Comparison of ENCODE assay signal across 12 cellular contexts in the genomic region with DNA sequence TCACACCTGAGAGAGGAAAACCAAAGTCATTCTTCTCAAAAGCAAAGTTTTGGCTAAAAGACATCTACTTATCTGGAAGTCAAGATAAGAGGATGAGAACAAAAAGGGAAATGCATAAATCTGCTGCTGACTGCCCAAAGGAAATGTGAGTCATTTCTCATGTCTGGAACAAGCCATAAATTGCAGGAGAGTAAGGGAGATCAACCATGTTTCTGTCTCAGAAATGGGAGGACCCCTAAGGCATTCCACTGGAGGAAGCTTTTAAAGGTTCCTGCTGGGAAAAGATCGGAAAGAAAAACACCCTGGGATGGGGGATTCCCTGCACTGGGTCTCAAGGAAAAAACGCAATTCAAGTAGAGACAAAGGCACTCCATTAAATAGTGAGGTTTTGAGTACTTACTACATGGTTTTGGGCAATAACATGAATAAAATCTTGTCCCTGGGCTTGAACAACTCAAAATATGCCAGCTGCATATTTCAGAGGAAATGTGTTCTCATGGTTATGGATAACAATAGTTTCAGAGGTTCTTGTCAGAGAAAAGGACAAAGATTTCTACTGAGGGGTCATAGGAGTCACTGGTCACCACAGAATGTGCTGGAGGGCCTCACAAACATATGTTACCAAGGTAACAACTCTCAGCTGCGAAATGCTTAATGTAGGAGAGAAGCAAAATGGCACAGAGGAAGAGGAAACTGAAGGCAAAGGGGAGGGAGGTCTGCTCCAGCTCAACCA. TPM values are rescaled to one million over a fixed set of nuclear protein-coding genes. Genes with fewer than 3 reads are reported as not detected.
DNase-seq lines count a peak whose midpoint lies in the region; FAIRE-seq and TF ChIP-seq lines count a peak whose summit lies in the region.
"Had no signal": no experiment of that assay in that cellular context is flagged by ENCODE, and none has a peak within 500 bp of the region (broad histone marks: within the 10 kb centered on the region; RNA-seq: fewer than 3 reads in every experiment).

No MANE protein-coding gene starts in this region.

- no peaks in the 10 kb centered on the region for H3K9me3 ChIP-seq in HUES64 (ENCODE audit: insufficient read depth, low read depth, low read length)
- no peaks in the 10 kb centered on the region for H3K9me3 ChIP-seq in keratinocyte (ENCODE audit: control insufficient read depth, low read depth, low read length)
- H3K9me3 ChIP-seq: BE2C had no signal

- no peak for FAIRE-seq in keratinocyte (lab: Jason Lieb, UNC)

- H3K4me3 ChIP-seq in HUES64 (ENCODE audit: low read length) (no peak overlapping the region), astrocyte of the spinal cord (ENCODE audit: low read depth, low read length) (no peak overlapping the region), keratinocyte (ENCODE audit: control insufficient read depth in 2 of 3, extremely low read depth in 1 of 3, insufficient read depth in 2 of 3, low read depth in 1 of 3, low read length in 3 of 3) (no peak overlapping the region)
- H3K4me3 ChIP-seq: stomach had no signal

- H2AFZ ChIP-seq in keratinocyte (ENCODE audit: control insufficient read depth, low read length), result peak overlapping the region; percentile 41

- peak overlapping the region; percentile 44 for H3K4me2 ChIP-seq in keratinocyte (ENCODE audit: control insufficient read depth, extremely low read depth, insufficient read depth, low read depth, low read length)

- H3K79me2 ChIP-seq in keratinocyte (ENCODE audit: control insufficient read depth, insufficient read depth, low read length), result no peaks in the 10 kb centered on the region

- H3K4me1 ChIP-seq in HUES64 (ENCODE audit: insufficient read depth, low read length) (peaks cover 16% of the 10 kb centered on the region; the same call in 1 of the 2 replicates), keratinocyte (ENCODE audit: control insufficient read depth, extremely low read depth, insufficient read depth, low read length) (peaks cover 13% of the 10 kb centered on the region)
- H3K4me1 ChIP-seq: BE2C, stomach had no signal

- dilution Hi-C loops in keratinocyte (cut with MboI; ENCODE audit: extremely low pct_ligation_motif_present, low sequenced_read_pairs), result no loop called here

- H3K27me3 ChIP-seq in HUES64 (ENCODE audit: insufficient read depth, low read length) (no peaks in the 10 kb centered on the region), keratinocyte (ENCODE audit: control insufficient read depth, extremely low read depth, insufficient read depth, low read length) (no peaks in the 10 kb centered on the region)
- H3K27me3 ChIP-seq: BE2C, stomach had no signal

- H3K9me1 ChIP-seq in keratinocyte (ENCODE audit: control insufficient read depth, extremely low read depth, insufficient read depth, low read length), result no peaks in the 10 kb centered on the region

- H4K20me1 ChIP-seq in keratinocyte (ENCODE audit: control insufficient read depth, extremely low read depth, insufficient read depth, low read length), result no peaks in the 10 kb centered on the region

- H3K36me3 ChIP-seq in HUES64 (ENCODE audit: insufficient read depth, low read length) (0 out of 2 replicates have a peak, but pooled peaks cover 2% of the 10 kb centered on the region), keratinocyte (ENCODE audit: control insufficient read depth in 2 of 2, extremely low read depth in 1 of 2, insufficient read depth in 2 of 2, low read length in 2 of 2) (no peaks in the 10 kb centered on the region)
- H3K36me3 ChIP-seq: BE2C, stomach had no signal

- in situ Hi-C loops in astrocyte of the spinal cord (cut with HindIII; ENCODE audit: low sequenced_read_pairs), result no loop called here

- DNase-seq in A172 (ENCODE audit: low spot score) (peak; percentile 94), astrocyte of the spinal cord (ENCODE audit: low read depth, low spot score) (peak; percentile 63), keratinocyte (ENCODE audit: low read depth, low spot score) (no peak), activated gamma-delta T cell treated with Interleukin-2 at 50 U/mL for 16 hours (no peak), medulla oblongata (ENCODE audit: extremely low spot score) (no peak), DMS79 treated with DMSO at 0.1 percent for 48 hours (lab: John Stamatoyannopoulos, UW) (no peak)
- no peak for DNase-seq in activated CD4-positive, alpha-beta T cell treated with anti-CD3 and anti-CD28 coated beads, Interleukin-2, amount 50 U/mL, for 4 hours
- DNase-seq: BE2C, cerebellar nuclear complex, stomach had no signal

- H3K9ac ChIP-seq in HUES64 (ENCODE audit: low read depth, low read length), result 0 out of 2 replicates have a peak overlapping the region, but pooled peaks have one; percentile 26
- H3K9ac ChIP-seq in keratinocyte (ENCODE audit: control insufficient read depth, extremely low read depth, insufficient read depth, low read length), result no peak overlapping the region

- TF ChIP-seq CTCF in astrocyte of the spinal cord (IDR thresholded peaks at IDR 0.05; ENCODE audit: low read depth, low read length) (no peak), keratinocyte (optimal IDR thresholded peaks at IDR 0.05 in 1 of 3, IDR thresholded peaks at IDR 0.05 in 1 of 3, conservative IDR thresholded peaks at IDR 0.05 in 1 of 3; ENCODE audit: extremely low read depth in 1 of 3, insufficient read depth in 2 of 3, low read length in 3 of 3) (no peak)

- WGBS in HUES64, result 33% methylated on average over 3 of the region's 3 CpGs

- H3K27ac ChIP-seq in HUES64 (ENCODE audit: low read depth, low read length), result peak overlapping the region; percentile 60; the same call in 1 of the 2 replicates
- peak overlapping the region; percentile 49 for H3K27ac ChIP-seq in keratinocyte (ENCODE audit: control insufficient read depth, insufficient read depth, low read length)

RNA-seq across cellular contexts. Expression of a gene that starts 19.3 kb away (rescaled TPM):
- 0.98 and 1.4 TPM in 2 replicates for total RNA-seq in A172 (2014; rRNA removed; shearing (Covaris generic))
- 9.8 TPM for polyA plus RNA-seq in HUES64 (2013, experiment 1 of 2)
- 10.3 TPM for polyA plus RNA-seq in HUES64 (2013, experiment 2 of 2)
- polyA plus RNA-seq in keratinocyte, result 0.28 to 0.62 TPM (median 0.33 TPM) in 3 replicates
- polyA plus RNA-seq in keratinocyte (2011; ENCODE audit: low read depth), result 0.54 TPM
- polyA plus RNA-seq in keratinocyte (2011; cell fraction: cytosol; rRNA removed), result 0.39 and 0.51 TPM in 2 replicates
- polyA plus RNA-seq in keratinocyte (2011; cell fraction: nucleus; rRNA removed), result 0.43 and 0.75 TPM in 2 replicates
- 0.32 and 0.44 TPM in 2 replicates for polyA plus RNA-seq in keratinocyte (2012; ENCODE audit: low replicate concordance)
- polyA minus RNA-seq in keratinocyte, result 0.13 to 4.4 TPM (median 1.1 TPM) in 3 replicates
- 2.7 TPM for polyA minus RNA-seq in keratinocyte (2011; cell fraction: cytosol; rRNA and poly(A)+ RNA removed)
- polyA minus RNA-seq in keratinocyte (2011; cell fraction: nucleus; rRNA and poly(A)+ RNA removed), result 0.85 TPM in 1 of 2 replicates, not detected in the other
- total RNA-seq: activated CD8-positive, alpha-beta memory T cell treated with anti-CD3 and anti-CD28 coated beads, Interleukin-2, amount 10 ng/mL, durations not matched to agents 7 days and 5 days had no signal

RNA-seq across cellular contexts. Expression of a gene that starts 39.9 kb away (rescaled TPM):
- 1.4 and 2.8 TPM in 2 replicates for total RNA-seq in A172 (2014; rRNA removed; shearing (Covaris generic))
- polyA plus RNA-seq in HUES64 (2013, experiment 1 of 2), result 7.4 TPM
- 7.7 TPM for polyA plus RNA-seq in HUES64 (2013, experiment 2 of 2)
- polyA plus RNA-seq in keratinocyte, result 1.8 to 6.6 TPM (median 3.3 TPM) in 3 replicates
- 4.2 TPM for polyA plus RNA-seq in keratinocyte (2011; ENCODE audit: low read depth)
- 2.9 and 3.5 TPM in 2 replicates for polyA plus RNA-seq in keratinocyte (2011; cell fraction: cytosol; rRNA removed)
- 6.8 and 8.1 TPM in 2 replicates for polyA plus RNA-seq in keratinocyte (2011; cell fraction: nucleus; rRNA removed)
- polyA plus RNA-seq in keratinocyte (2012; ENCODE audit: low replicate concordance), result 3.0 and 9.2 TPM in 2 replicates
- polyA minus RNA-seq in keratinocyte, result 3.3 to 5.6 TPM (median 5.6 TPM) in 3 replicates
- polyA minus RNA-seq in keratinocyte (2011; cell fraction: cytosol; rRNA and poly(A)+ RNA removed), result 5.0 TPM
- 4.0 and 6.6 TPM in 2 replicates for polyA minus RNA-seq in keratinocyte (2011; cell fraction: nucleus; rRNA and poly(A)+ RNA removed)
- total RNA-seq: activated CD8-positive, alpha-beta memory T cell treated with anti-CD3 and anti-CD28 coated beads, Interleukin-2, amount 10 ng/mL, durations not matched to agents 7 days and 5 days had no signal

Comparison
In these comparisons a context has a peak if more than half of its experiments do, and no peak if none do; other contexts are left out.
1. DNase-seq: peak in A172 (single experiment) and astrocyte of the spinal cord (single experiment); none in keratinocyte (single experiment), activated gamma-delta T cell treated with Interleukin-2 at 50 U/mL for 16 hours (single experiment), medulla oblongata (single experiment), activated CD4-positive, alpha-beta T cell treated with anti-CD3 and anti-CD28 coated beads, Interleukin-2, amount 50 U/mL, for 4 hours (0 of 2) and DMS79 treated with DMSO at 0.1 percent for 48 hours (single experiment).